14 cellular contexts compared by ENCODE assay signal in genomic region chr12:100295764-100296555, GRCh38. TPM values are rescaled to one million over a fixed set of nuclear protein-coding genes. Genes with fewer than 3 reads are reported as not detected.
DNase-seq lines count a peak whose midpoint lies in the region; TF ChIP-seq lines count a peak whose summit lies in the region.
"Had no signal": no experiment of that assay in that cellular context is flagged by ENCODE, and none has a peak within 500 bp of the region (broad histone marks: within the 10 kb centered on the region; RNA-seq: fewer than 3 reads in every experiment).

No MANE protein-coding gene starts in this region.

- peaks cover 6% of the 10 kb centered on the region for H3K9me3 Mint-ChIP-seq in activated T-helper 2 cell treated with anti-CD3 and anti-CD28 coated beads, Interferon-gamma antibody, Interleukin-2, Interleukin-4, amounts not matched to agents 10 μg/mL and 5 μg/mL and 100 μg/mL, durations not matched to agents 14 hours and 24 hours and 36 hours

- H3K36me3 Mint-ChIP-seq in activated T-helper 2 cell treated with anti-CD3 and anti-CD28 coated beads, Interferon-gamma antibody, Interleukin-2, Interleukin-4, amounts not matched to agents 10 μg/mL and 5 μg/mL and 100 μg/mL, durations not matched to agents 14 hours and 24 hours and 36 hours (ENCODE audit: low read depth) = peaks cover 39% of the 10 kb centered on the region

- H3K27me3 Mint-ChIP-seq in activated T-helper 2 cell treated with anti-CD3 and anti-CD28 coated beads, Interferon-gamma antibody, Interleukin-2, Interleukin-4, amounts not matched to agents 10 μg/mL and 5 μg/mL and 100 μg/mL, durations not matched to agents 14 hours and 24 hours and 36 hours (ENCODE audit: low read depth) = no peaks in the 10 kb centered on the region

- intact Hi-C loops in activated T-helper 2 cell treated with anti-CD3 and anti-CD28 coated beads, Interferon-gamma antibody, Interleukin-2, Interleukin-4, amounts not matched to agents 10 μg/mL and 5 μg/mL and 100 μg/mL, durations not matched to agents 14 hours and 24 hours and 36 hours (cut with micrococcal nuclease) = no loop called here

- no peak overlapping the region for H3K4me3 Mint-ChIP-seq in activated T-helper 2 cell treated with anti-CD3 and anti-CD28 coated beads, Interferon-gamma antibody, Interleukin-2, Interleukin-4, amounts not matched to agents 10 μg/mL and 5 μg/mL and 100 μg/mL, durations not matched to agents 14 hours and 24 hours and 36 hours (ENCODE audit: low read depth)
- H3K4me3 Mint-ChIP-seq: activated CD8-positive, alpha-beta T cell treated with anti-CD3 and anti-CD28 coated beads, Interleukin-2, amount 10 ng/mL, durations not matched to agents 7 days and 5 days had no signal

- peak; percentile 17 for DNase-seq in AG09309 (ENCODE audit: low read depth)
- peak; percentile 48 for DNase-seq in HCEC 1CT
- peak; percentile 6 for DNase-seq in astrocyte of the hippocampus (ENCODE audit: low read depth, low spot score)
- peak; percentile 5 for DNase-seq in hepatic stellate cell (ENCODE audit: low spot score)
- no peak for DNase-seq in NCI-H526 (lab: John Stamatoyannopoulos, UW)
- no peak for DNase-seq in activated T-helper 2 cell treated with anti-CD3 and anti-CD28 coated beads, Interferon-gamma antibody, Interleukin-2, Interleukin-4, amounts not matched to agents 10 μg/mL and 5 μg/mL and 100 μg/mL, durations not matched to agents 14 hours and 24 hours and 36 hours (ENCODE audit: low spot score)
- DNase-seq in NCI-H1105 treated with DMSO at 0.1 percent for 48 hours (lab: John Stamatoyannopoulos, UW) = no peak
- DNase-seq in activated CD4-positive, alpha-beta T cell treated with anti-CD3 and anti-CD28 coated beads, Interleukin-2, amount 50 U/mL, for 4 hours = no peak
- DNase-seq: activated CD8-positive, alpha-beta T cell treated with anti-CD3 and anti-CD28 coated beads, Interleukin-2, amount 10 ng/mL, durations not matched to agents 7 days and 5 days; activated effector memory CD4-positive, alpha-beta T cell treated with Interleukin-2 at 50 U/mL for 16 hours; DMS79; NCI-H2029 treated with DMSO at 0.1 percent for 48 hours; SIG-M5 had no signal

- no peak overlapping the region for H3K4me3 ChIP-seq in AG09309 (ENCODE audit: control insufficient read depth, low read depth, low read length)
- H3K4me3 ChIP-seq: BLaER1 had no signal

- no peak overlapping the region for H3K27ac Mint-ChIP-seq in activated T-helper 2 cell treated with anti-CD3 and anti-CD28 coated beads, Interferon-gamma antibody, Interleukin-2, Interleukin-4, amounts not matched to agents 10 μg/mL and 5 μg/mL and 100 μg/mL, durations not matched to agents 14 hours and 24 hours and 36 hours
- H3K27ac Mint-ChIP-seq: activated CD8-positive, alpha-beta T cell treated with anti-CD3 and anti-CD28 coated beads, Interleukin-2, amount 10 ng/mL, durations not matched to agents 7 days and 5 days had no signal

- no peak for TF ChIP-seq CTCF in AG09309 (IDR thresholded peaks at IDR 0.05; ENCODE audit: control insufficient read depth, insufficient read depth, low read depth, low read length, missing control alignments)

- H3K4me1 Mint-ChIP-seq in activated T-helper 2 cell treated with anti-CD3 and anti-CD28 coated beads, Interferon-gamma antibody, Interleukin-2, Interleukin-4, amounts not matched to agents 10 μg/mL and 5 μg/mL and 100 μg/mL, durations not matched to agents 14 hours and 24 hours and 36 hours (ENCODE audit: low read depth) = no peaks in the 10 kb centered on the region

RNA-seq across cellular contexts. Expression of gene SCYL2, which starts 29.0 kb away (rescaled TPM):
- total RNA-seq in activated T-helper 2 cell treated with anti-CD3 and anti-CD28 coated beads, Interferon-gamma antibody, Interleukin-2, Interleukin-4, amounts not matched to agents 10 μg/mL and 5 μg/mL and 100 μg/mL, durations not matched to agents 14 hours and 24 hours and 36 hours = 31.8 and 34.5 TPM in 2 replicates

RNA-seq across cellular contexts. Expression of gene DEPDC4, which starts 29.1 kb away (rescaled TPM):
- total RNA-seq in activated T-helper 2 cell treated with anti-CD3 and anti-CD28 coated beads, Interferon-gamma antibody, Interleukin-2, Interleukin-4, amounts not matched to agents 10 μg/mL and 5 μg/mL and 100 μg/mL, durations not matched to agents 14 hours and 24 hours and 36 hours = 1.7 and 1.8 TPM in 2 replicates

Comparison
In these comparisons a context has a peak if more than half of its experiments do, and no peak if none do; other contexts are left out.
1. DNase-seq: peak in AG09309 (single experiment), HCEC 1CT (single experiment), astrocyte of the hippocampus (single experiment) and hepatic stellate cell (single experiment); none in NCI-H526 (0 of 2), activated T-helper 2 cell treated with anti-CD3 and anti-CD28 coated beads, Interferon-gamma antibody, Interleukin-2, Interleukin-4, amounts not matched to agents 10 μg/mL and 5 μg/mL and 100 μg/mL, durations not matched to agents 14 hours and 24 hours and 36 hours (single experiment), NCI-H1105 treated with DMSO at 0.1 percent for 48 hours (single experiment) and activated CD4-positive, alpha-beta T cell treated with anti-CD3 and anti-CD28 coated beads, Interleukin-2, amount 50 U/mL, for 4 hours (0 of 2).